In genomic region chr1:145136354-145136753, GRCh38 we compare ENCODE assay signal across 7 cellular contexts. TPM values are rescaled to one million over a fixed set of nuclear protein-coding genes. Genes with fewer than 3 reads are reported as not detected.
DNase-seq lines count a peak whose midpoint lies in the region; ATAC-seq and TF ChIP-seq lines count a peak whose summit lies in the region.
"Not testable (repeated sequence)": the region's sequence is repeated elsewhere in the genome, so short reads cannot be mapped to it uniquely, and the experiment has no call there.
"Had no signal": no experiment of that assay in that cellular context is flagged by ENCODE, and none has a peak within 500 bp of the region (broad histone marks: within the 10 kb centered on the region; RNA-seq: fewer than 3 reads in every experiment).

No MANE protein-coding gene starts in this region.

- DNase-seq in Karpas-422 (peak; percentile 22), iris pigment epithelial cell (ENCODE audit: low read depth) (peak; percentile 9), pons (ENCODE audit: low spot score) (peak; percentile 16), superior temporal gyrus (ENCODE audit: extremely low spot score) (peak; percentile 9)
- DNase-seq in ascending aorta (ENCODE audit: low spot score in 2 of 2): not testable (repeated sequence)

- TF ChIP-seq CTCF in ascending aorta (IDR thresholded peaks at IDR 0.05); gastroesophageal sphincter (IDR thresholded peaks at IDR 0.05): not testable (repeated sequence)

- not testable (repeated sequence) for H3K9me2 ChIP-seq in Karpas-422 (replicated peaks; ENCODE audit: insufficient read depth, low read length)

- not testable (repeated sequence) for H3K9ac ChIP-seq in Karpas-422 (ENCODE audit: low read length)

- not testable (repeated sequence) for H3K9me3 ChIP-seq in Karpas-422 (ENCODE audit: low read length); ascending aorta; gastroesophageal sphincter

- not testable (repeated sequence) for H2AFZ ChIP-seq in Karpas-422 (ENCODE audit: low read length)

- ATAC-seq in gastroesophageal sphincter: peak; percentile 68

- H3K4me3 ChIP-seq in Karpas-422 (ENCODE audit: low read length); ascending aorta; gastroesophageal sphincter: not testable (repeated sequence)

- not testable (repeated sequence) for H4K20me1 ChIP-seq in Karpas-422 (ENCODE audit: insufficient read depth, low read depth, low read length)

- intact Hi-C loops in ascending aorta (cut with DNase I): not testable (repeated sequence)

- H3K27ac ChIP-seq in Karpas-422 (ENCODE audit: low read length); gastroesophageal sphincter: not testable (repeated sequence)
- peak overlapping the region; percentile 65 to 77 for H3K27ac ChIP-seq in ascending aorta

- not testable (repeated sequence) for H3K27me3 ChIP-seq in Karpas-422 (ENCODE audit: low read length); ascending aorta; gastroesophageal sphincter

- H3K36me3 ChIP-seq in Karpas-422 (ENCODE audit: insufficient read depth, low read length); ascending aorta; gastroesophageal sphincter: not testable (repeated sequence)

- not testable (repeated sequence) for H3K4me2 ChIP-seq in Karpas-422 (ENCODE audit: low read depth, low read length, poor library complexity, severe bottlenecking)

- H3K4me1 ChIP-seq in Karpas-422 (ENCODE audit: low read length); ascending aorta; gastroesophageal sphincter: not testable (repeated sequence)

- TF ChIP-seq EP300 in gastroesophageal sphincter (IDR thresholded peaks at IDR 0.05): not testable (repeated sequence)

- not testable (repeated sequence) for TF ChIP-seq POLR2A in gastroesophageal sphincter (IDR thresholded peaks at IDR 0.05)

- 20% methylated on average over 1 of the region's 2 CpGs; no CpG with 5 or more reads in 1 of the 2 donors for WGBS in gastroesophageal sphincter (ENCODE audit: low coverage in 1 of 2), 2 donors

- H3K79me2 ChIP-seq in Karpas-422 (ENCODE audit: low read length): not testable (repeated sequence)

RNA-seq across cellular contexts. Expression of gene FAM72D, which starts 40.6 kb away (rescaled TPM):
- total RNA-seq in Karpas-422 (2014; rRNA removed; shearing (Covaris generic); ENCODE audit: low replicate concordance): 9.5 and 18.6 TPM in 2 replicates
- total RNA-seq in ascending aorta (not detected), gastroesophageal sphincter (under 1 TPM in 2 of 4 donors, not detected in 2; 0.15 to 0.40 TPM)
- total RNA-seq: CD4-positive, alpha-beta memory T cell had no signal

RNA-seq across cellular contexts. Expression of gene SRGAP2B, which starts 41.2 kb away (rescaled TPM):
- 15.8 and 16.0 TPM in 2 replicates for total RNA-seq in Karpas-422 (2014; rRNA removed; shearing (Covaris generic); ENCODE audit: low replicate concordance)
- 6.5 TPM for total RNA-seq in ascending aorta
- 10 to 100 TPM; 13.1 to 27.9 (median 20.2) TPM for total RNA-seq in gastroesophageal sphincter
